In genomic region chr2:11159574-11160170, GRCh38 we compare ENCODE assay signal across 14 cellular contexts. TPM values are rescaled to one million over a fixed set of nuclear protein-coding genes. Genes with fewer than 3 reads are reported as not detected.
DNase-seq lines count a peak whose midpoint lies in the region; ATAC-seq and TF ChIP-seq lines count a peak whose summit lies in the region.
"Had no signal": no experiment of that assay in that cellular context is flagged by ENCODE, and none has a peak within 500 bp of the region (broad histone marks: within the 10 kb centered on the region; RNA-seq: fewer than 3 reads in every experiment).

No MANE protein-coding gene starts in this region.

- H2BK120ac ChIP-seq in neuronal stem cell (ENCODE audit: low read depth, low read length): no peak overlapping the region

- no peak overlapping the region for H3K14ac ChIP-seq in neuronal stem cell (ENCODE audit: low read length)

- no peaks in the 10 kb centered on the region for H3K27me3 Mint-ChIP-seq in dendritic cell treated with granulocyte-macrophage colony-stimulating factor and Interleukin-4, amounts not matched to agents 40 ng/mL and 50 ng/mL, for 4 days

- intact Hi-C loops in left ventricle myocardium inferior (cut with micrococcal nuclease): no loop called here
- intact Hi-C loops in dendritic cell treated with granulocyte-macrophage colony-stimulating factor and Interleukin-4, amounts not matched to agents 40 ng/mL and 50 ng/mL, for 4 days (cut with micrococcal nuclease): no loop called here

- ATAC-seq in HG02938 (IDR thresholded peaks at IDR 0.05; ENCODE audit: unreplicated experiment): no peak
- no peak for ATAC-seq in upper lobe of left lung (ENCODE audit: low FRiP score in 2 of 2)
- ATAC-seq: Right ventricle myocardium inferior had no signal

- peaks cover 52% of the 10 kb centered on the region for H3K4me1 Mint-ChIP-seq in dendritic cell treated with granulocyte-macrophage colony-stimulating factor and Interleukin-4, amounts not matched to agents 40 ng/mL and 50 ng/mL, for 4 days (ENCODE audit: low read depth)

- no peak overlapping the region for H3K4me2 ChIP-seq in neuronal stem cell (ENCODE audit: insufficient read depth, low read length, poor library complexity, severe bottlenecking)

- no peak for TF ChIP-seq POLR2A in upper lobe of left lung (IDR thresholded peaks at IDR 0.05)

- no peak overlapping the region for H4K91ac ChIP-seq in neuronal stem cell (ENCODE audit: low read depth, low read length, poor library complexity)

- no peak for TF ChIP-seq EP300 in upper lobe of left lung (IDR thresholded peaks at IDR 0.05)

- peak overlapping the region; percentile 8 for H3K18ac ChIP-seq in neuronal stem cell (ENCODE audit: low read length)

- no peaks in the 10 kb centered on the region for H3K27me3 ChIP-seq in right atrium auricular region
- no peaks in the 10 kb centered on the region for H3K27me3 ChIP-seq in left ventricle myocardium inferior (ENCODE audit: low read depth)
- H3K27me3 ChIP-seq in neuronal stem cell (ENCODE audit: control insufficient read depth in 3 of 3, insufficient read depth in 3 of 3, low read depth in 1 of 3, low read length in 3 of 3): peaks cover 0 to 10% (median 8%) of the 10 kb centered on the region in 3 experiments
- no peaks in the 10 kb centered on the region for H3K27me3 ChIP-seq in upper lobe of left lung
- H3K27me3 ChIP-seq: BE2C had no signal

- H3K4ac ChIP-seq in neuronal stem cell (ENCODE audit: low read length): no peak overlapping the region

- H2AK5ac ChIP-seq in neuronal stem cell (ENCODE audit: low read depth, low read length): peak overlapping the region; percentile 47

- peaks cover 61% of the 10 kb centered on the region for H3K36me3 Mint-ChIP-seq in dendritic cell treated with granulocyte-macrophage colony-stimulating factor and Interleukin-4, amounts not matched to agents 40 ng/mL and 50 ng/mL, for 4 days (ENCODE audit: low read depth)

- H3K36me3 ChIP-seq in right atrium auricular region: no peaks in the 10 kb centered on the region
- H3K36me3 ChIP-seq in left ventricle myocardium inferior: peaks cover 5% of the 10 kb centered on the region
- no peaks in the 10 kb centered on the region for H3K36me3 ChIP-seq in neuronal stem cell (replicated peaks in 1 of 2; ENCODE audit: control insufficient read depth in 2 of 2, insufficient read depth in 2 of 2, low read length in 2 of 2)
- H3K36me3 ChIP-seq in upper lobe of left lung: peaks cover 0 to 17% (median 0%) of the 10 kb centered on the region in 4 donors
- H3K36me3 ChIP-seq: BE2C had no signal

- no CpG with 5 or more reads among the region's 14 CpGs for WGBS in neuronal stem cell (ENCODE audit: extremely low coverage in 2 of 2, insufficient read length in 2 of 2, insufficient replicate concordance in 1 of 2), 2 donors
- 96 to 99% methylated on average over 9 to 14 of the region's 14 CpGs for WGBS in upper lobe of left lung, 2 donors

- no peak overlapping the region for H4K8ac ChIP-seq in neuronal stem cell (ENCODE audit: low read depth, low read length)

- peak overlapping the region; percentile 74 for H2BK15ac ChIP-seq in neuronal stem cell (ENCODE audit: low read length)

- H3K9me3 ChIP-seq in right atrium auricular region: no peaks in the 10 kb centered on the region
- H3K9me3 ChIP-seq in left ventricle myocardium inferior (replicated peaks): no peaks in the 10 kb centered on the region
- H3K9me3 ChIP-seq in neuronal stem cell (replicated peaks in 1 of 2; ENCODE audit: control insufficient read depth in 2 of 2, insufficient read depth in 1 of 2, low read depth in 1 of 2, low read length in 2 of 2): peaks cover 0 to 3% of the 10 kb centered on the region in 2 donors
- no peaks in the 10 kb centered on the region for H3K9me3 ChIP-seq in upper lobe of left lung
- H3K9me3 ChIP-seq: BE2C had no signal

- H3K9ac ChIP-seq in neuronal stem cell (ENCODE audit: low read depth, low read length, poor library complexity): no peak overlapping the region

- H3K4me3 Mint-ChIP-seq in dendritic cell treated with granulocyte-macrophage colony-stimulating factor and Interleukin-4, amounts not matched to agents 40 ng/mL and 50 ng/mL, for 4 days: no peak overlapping the region
- H3K4me3 Mint-ChIP-seq: H9 had no signal

- H2AFZ ChIP-seq in neuronal stem cell (ENCODE audit: low read length): no peak overlapping the region

- H3K4me3 ChIP-seq in right atrium auricular region (no peak overlapping the region), left ventricle myocardium inferior (no peak overlapping the region), neuronal stem cell (ENCODE audit: low read length in 2 of 2) (no peak overlapping the region), upper lobe of left lung (no peak overlapping the region)

- H3K27ac Mint-ChIP-seq in dendritic cell treated with granulocyte-macrophage colony-stimulating factor and Interleukin-4, amounts not matched to agents 40 ng/mL and 50 ng/mL, for 4 days: peak overlapping the region; percentile 85

- H3K4me1 ChIP-seq in right atrium auricular region (peaks cover 0 to 12% of the 10 kb centered on the region in 2 donors), left ventricle myocardium inferior (peaks cover 20% of the 10 kb centered on the region), neuronal stem cell (ENCODE audit: control insufficient read depth in 2 of 2, insufficient read depth in 1 of 2, low read depth in 1 of 2, low read length in 2 of 2) (peaks cover 8 to 9% of the 10 kb centered on the region in 2 donors), upper lobe of left lung (peaks cover 11 to 19% (median 15%) of the 10 kb centered on the region in 4 donors)

- no peak overlapping the region for H3K23ac ChIP-seq in neuronal stem cell (ENCODE audit: low read depth, low read length, poor library complexity)

- TF ChIP-seq CTCF in right atrium auricular region (IDR thresholded peaks at IDR 0.05): no peak
- no peak for TF ChIP-seq CTCF in left ventricle myocardium inferior (IDR thresholded peaks at IDR 0.05; ENCODE audit: borderline replicate concordance)
- TF ChIP-seq CTCF in upper lobe of left lung (IDR thresholded peaks at IDR 0.05): no peak

- H3K79me1 ChIP-seq in neuronal stem cell (ENCODE audit: low read depth, low read length): no peaks in the 10 kb centered on the region

- H2BK12ac ChIP-seq in neuronal stem cell (ENCODE audit: low read length): no peak overlapping the region

- H3K27ac ChIP-seq in right atrium auricular region (no peak overlapping the region), left ventricle myocardium inferior (replicated peaks) (no peak overlapping the region), neuronal stem cell (replicated peaks; ENCODE audit: low read length) (no peak overlapping the region), upper lobe of left lung (no peak overlapping the region)

- H2BK5ac ChIP-seq in neuronal stem cell (ENCODE audit: low read length): no peak overlapping the region

- peak; percentile 40 for DNase-seq in right atrium auricular region (ENCODE audit: low spot score)
- no peak for DNase-seq in left ventricle myocardium inferior
- no peak for DNase-seq in neuronal stem cell (ENCODE audit: low spot score)
- DNase-seq in AG08396 (ENCODE audit: low spot score): no peak
- no peak for DNase-seq in upper lobe of left lung
- DNase-seq: H9, Karpas-422, MM.1S, NCI-H1105 treated with DMSO at 0.1 percent for 48 hours, NCI-H187 had no signal

- H3K9me3 Mint-ChIP-seq in dendritic cell treated with granulocyte-macrophage colony-stimulating factor and Interleukin-4, amounts not matched to agents 40 ng/mL and 50 ng/mL, for 4 days: no peaks in the 10 kb centered on the region
- H3K9me3 Mint-ChIP-seq: H9 had no signal

RNA-seq across cellular contexts. Expression of gene SLC66A3, which starts 4.4 kb away (rescaled TPM):
- total RNA-seq in right atrium auricular region (10 to 100 TPM; 18.7 to 19.2 TPM), left ventricle myocardium inferior (7.8 TPM), upper lobe of left lung (10 to 100 TPM; 24.2 to 54.6 (median 43.4) TPM)
- 3.4 TPM for polyA plus RNA-seq in neuronal stem cell (2013, experiment 1 of 2)
- 2.7 TPM for polyA plus RNA-seq in neuronal stem cell (2013, experiment 2 of 2)
